Comparison of ENCODE assay signal across 8 cellular contexts in the genomic region with DNA sequence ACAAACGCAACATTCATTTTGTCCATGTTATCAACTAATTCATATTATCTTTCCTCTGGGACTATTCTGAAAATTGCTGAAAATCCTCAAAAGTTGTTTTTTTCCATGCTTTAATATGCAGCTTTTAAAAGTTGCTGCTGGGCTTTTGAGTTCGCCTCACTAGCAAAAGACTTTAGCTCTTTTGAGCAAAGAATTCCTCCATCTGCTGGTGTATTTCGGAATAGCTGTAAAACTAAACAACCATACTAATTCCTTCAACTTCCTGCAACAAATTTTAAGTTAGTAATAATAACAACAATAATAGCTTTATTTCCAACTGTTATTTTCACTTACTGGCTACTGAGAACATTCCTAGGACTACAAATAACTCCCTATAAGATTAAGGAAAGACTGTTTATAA. TPM values are rescaled to one million over a fixed set of nuclear protein-coding genes. Genes with fewer than 3 reads are reported as not detected.
A peak's percentile ranks its signal among the peaks of the same experiment; 100 is the strongest.
DNase-seq lines count a peak whose midpoint lies in the region; ATAC-seq and TF ChIP-seq lines count a peak whose summit lies in the region.

No MANE protein-coding gene starts in this region.

- H2AFZ ChIP-seq in H9 (ENCODE audit: low read length), result no peak overlapping the region

- H3T11ph ChIP-seq in H9 (ENCODE audit: low read length), result no peak overlapping the region

- H4K20me1 ChIP-seq in H9 (ENCODE audit: control insufficient read depth, insufficient read depth, insufficient read length), result no peaks in the 10 kb centered on the region

- TF ChIP-seq CTCF in H9 (conservative IDR thresholded peaks at IDR 0.05), result peak; percentile 64
- TF ChIP-seq CTCF in kidney epithelial cell (IDR thresholded peaks at IDR 0.05; ENCODE audit: insufficient read depth, low read length, poor library complexity, severe bottlenecking), result peak; percentile 50
- no peak for TF ChIP-seq CTCF in CD4-positive, alpha-beta T cell (IDR thresholded peaks at IDR 0.05)

- no peak overlapping the region for H3K23ac ChIP-seq in H9 (ENCODE audit: insufficient read length, low read depth, low read length)

- no peaks in the 10 kb centered on the region for H3K4me1 Mint-ChIP-seq in H9
- H3K4me1 Mint-ChIP-seq in stimulated activated memory B cell treated with anti-CD40 and anti-IgM and Interleukin-4, amounts not matched to agents 10 μg/mL and 1 μg/mL and 100 μg/mL, for 72 hours, result no peaks in the 10 kb centered on the region
- H3K4me1 Mint-ChIP-seq in CD4-positive, alpha-beta T cell (ENCODE audit: low read depth), result no peaks in the 10 kb centered on the region

- H2BK120ac ChIP-seq in H9 (ENCODE audit: low read depth, low read length, poor library complexity, severe bottlenecking), result no peak overlapping the region

- H3K9ac ChIP-seq in H9 (ENCODE audit: extremely low read depth, insufficient read length, low read length), result no peak overlapping the region

- H2AK5ac ChIP-seq in H9 (ENCODE audit: insufficient read length, low read length), result no peak overlapping the region

- H4K5ac ChIP-seq in H9 (ENCODE audit: insufficient read length, low read depth, low read length), result no peak overlapping the region

- WGBS in H9 (ENCODE audit: extremely low coverage, insufficient read length, low lambda C conversion rate), result no CpG with 5 or more reads among the region's 3 CpGs

- no peaks in the 10 kb centered on the region for H3K27me3 ChIP-seq in H9 (ENCODE audit: insufficient read depth, low read length)
- H3K27me3 ChIP-seq in kidney epithelial cell (ENCODE audit: control insufficient read depth, insufficient read depth, low read length), result no peaks in the 10 kb centered on the region
- H3K27me3 ChIP-seq in CD4-positive, alpha-beta T cell (ENCODE audit: control insufficient read depth, insufficient read depth, low read length), result no peaks in the 10 kb centered on the region

- no peak overlapping the region for H3K14ac ChIP-seq in H9 (ENCODE audit: insufficient read depth, low read length)

- no peak overlapping the region for H3K4me3 Mint-ChIP-seq in H9
- no peak overlapping the region for H3K4me3 Mint-ChIP-seq in stimulated activated memory B cell treated with anti-CD40 and anti-IgM and Interleukin-4, amounts not matched to agents 10 μg/mL and 1 μg/mL and 100 μg/mL, for 72 hours
- H3K4me3 Mint-ChIP-seq in CD4-positive, alpha-beta T cell, result no peak overlapping the region

- no peak overlapping the region for H3K4ac ChIP-seq in H9 (ENCODE audit: low read depth, low read length)

- no peak overlapping the region for H4K8ac ChIP-seq in H9 (replicated peaks; ENCODE audit: insufficient read length, low read depth, low read length)

- H3K27me3 Mint-ChIP-seq in H9 (ENCODE audit: low read depth), result no peaks in the 10 kb centered on the region; the same call in 1 of the 2 replicates
- no peaks in the 10 kb centered on the region for H3K27me3 Mint-ChIP-seq in stimulated activated memory B cell treated with anti-CD40 and anti-IgM and Interleukin-4, amounts not matched to agents 10 μg/mL and 1 μg/mL and 100 μg/mL, for 72 hours
- H3K27me3 Mint-ChIP-seq in CD4-positive, alpha-beta T cell, result no peaks in the 10 kb centered on the region

- H2BK12ac ChIP-seq in H9 (ENCODE audit: insufficient read length, low read depth, low read length), result no peak overlapping the region

- H3K23me2 ChIP-seq in H9 (ENCODE audit: insufficient read length, low read depth, low read length, poor library complexity, severe bottlenecking), result no peaks in the 10 kb centered on the region

- no peaks in the 10 kb centered on the region for H3K9me3 ChIP-seq in H9 (ENCODE audit: control insufficient read depth, low read depth, low read length)
- H3K9me3 ChIP-seq in CD4-positive, alpha-beta T cell (ENCODE audit: control insufficient read depth, low read length), result no peaks in the 10 kb centered on the region

- no peak overlapping the region for H3K4me3 ChIP-seq in kidney epithelial cell (ENCODE audit: low read depth, low read length)

- no peak overlapping the region for H2BK5ac ChIP-seq in H9 (ENCODE audit: insufficient read length, low read length)

- no peak overlapping the region for H3K4me2 ChIP-seq in H9 (ENCODE audit: insufficient read depth, insufficient read length, low read length)

- ATAC-seq in HG02840 (IDR thresholded peaks at IDR 0.05; ENCODE audit: low FRiP score, unreplicated experiment), result no peak
- no peak for ATAC-seq in stimulated activated memory B cell treated with anti-CD40 and anti-IgM and Interleukin-4, amounts not matched to agents 10 μg/mL and 1 μg/mL and 100 μg/mL, for 72 hours
- ATAC-seq in CD4-positive, alpha-beta T cell (ENCODE audit: poor library complexity), result no peak

- H3K36me3 Mint-ChIP-seq in H9 (ENCODE audit: insufficient read depth in 1 of 3, low read depth in 3 of 3), result peaks cover 35 to 69% (median 50%) of the 10 kb centered on the region in 3 experiments; a peak in 6 of 7 replicates
- H3K36me3 Mint-ChIP-seq in stimulated activated memory B cell treated with anti-CD40 and anti-IgM and Interleukin-4, amounts not matched to agents 10 μg/mL and 1 μg/mL and 100 μg/mL, for 72 hours, result no peaks in the 10 kb centered on the region
- H3K36me3 Mint-ChIP-seq in CD4-positive, alpha-beta T cell (ENCODE audit: low read depth), result peaks cover 47% of the 10 kb centered on the region

- no peaks in the 10 kb centered on the region for H3K79me2 ChIP-seq in H9 (ENCODE audit: insufficient read depth, low read length)

- no peak overlapping the region for H3K27ac Mint-ChIP-seq in H9
- no peak overlapping the region for H3K27ac Mint-ChIP-seq in stimulated activated memory B cell treated with anti-CD40 and anti-IgM and Interleukin-4, amounts not matched to agents 10 μg/mL and 1 μg/mL and 100 μg/mL, for 72 hours
- H3K27ac Mint-ChIP-seq in CD4-positive, alpha-beta T cell, result no peak overlapping the region

- H2BK20ac ChIP-seq in H9 (ENCODE audit: low read depth, low read length, poor library complexity, severe bottlenecking), result no peak overlapping the region

- no peaks in the 10 kb centered on the region for H3K79me1 ChIP-seq in H9 (ENCODE audit: insufficient read depth, low read depth, low read length, poor library complexity, severe bottlenecking)

- DNase-seq in AG08395 (ENCODE audit: low spot score) (peak; percentile 53), H9 (no peak), amniotic epithelial cell (ENCODE audit: low read depth) (peak; percentile 47), kidney epithelial cell (ENCODE audit: low read depth) (no peak), middle frontal gyrus (ENCODE audit: extremely low spot score, low spot score) (no peak)
- no peak for DNase-seq in CD4-positive, alpha-beta T cell

- no peaks in the 10 kb centered on the region for H3K4me1 ChIP-seq in H9 (ENCODE audit: insufficient read depth, low read length)

- H4K91ac ChIP-seq in H9 (ENCODE audit: insufficient read length, low read depth, low read length), result no peak overlapping the region

- POLR2A ChIA-PET in CD4-positive, alpha-beta T cell (lab: Charles Lee), result interaction anchor here (0.7 kb wide), 1 partner anchor 299 kb away, joined by 3 read pairs; no protein-coding TSS in a partner anchor

- CTCF ChIA-PET in CD4-positive, alpha-beta T cell (lab: Charles Lee), result no interaction called here

- H3K36me3 ChIP-seq in kidney epithelial cell (ENCODE audit: control insufficient read depth, insufficient read depth, low read length), result no peaks in the 10 kb centered on the region

- H3K18ac ChIP-seq in H9 (ENCODE audit: insufficient read length, low read depth, low read length), result no peak overlapping the region

- no peak overlapping the region for H2BK15ac ChIP-seq in H9 (ENCODE audit: low read depth, low read length)

- no peak overlapping the region for H3K27ac ChIP-seq in H9 (ENCODE audit: insufficient read length, low read depth, low read length)
- H3K27ac ChIP-seq in CD4-positive, alpha-beta T cell (ENCODE audit: low read depth, low read length), result no peak overlapping the region

- peaks cover 0 to 36% of the 10 kb centered on the region in 2 experiments; a peak in 3 of 5 replicates for H3K9me3 Mint-ChIP-seq in H9
- no peaks in the 10 kb centered on the region for H3K9me3 Mint-ChIP-seq in stimulated activated memory B cell treated with anti-CD40 and anti-IgM and Interleukin-4, amounts not matched to agents 10 μg/mL and 1 μg/mL and 100 μg/mL, for 72 hours
- H3K9me3 Mint-ChIP-seq in CD4-positive, alpha-beta T cell, result no peaks in the 10 kb centered on the region

- no peak overlapping the region for H3K56ac ChIP-seq in H9 (ENCODE audit: insufficient read length, low read depth, low read length)

- intact Hi-C loops in CD4-positive, alpha-beta T cell (cut with DNase I, micrococcal nuclease), result loop anchor here (2.0 to 5.0 kb wide), 2 partner anchors 295 to 298 kb away; no protein-coding TSS in a partner anchor

RNA-seq across cellular contexts. Expression of a gene that starts 14.2 kb away (rescaled TPM):
- total RNA-seq in H9 (2021) (25.3 and 27.7 TPM in 2 replicates), kidney epithelial cell (7.9 and 12.9 TPM in 2 replicates)
- total RNA-seq in CD4-positive, alpha-beta T cell, result 10 to 100 TPM; 28.6 to 30.2 TPM

Comparison
In these comparisons a context has a peak if more than half of its experiments do, and no peak if none do; other contexts are left out.
1. DNase-seq: peak in AG08395 (single experiment) and amniotic epithelial cell (single experiment); none in H9 (single experiment), kidney epithelial cell (single experiment), CD4-positive, alpha-beta T cell (0 of 10) and middle frontal gyrus (single experiment).